In the genomic region with DNA sequence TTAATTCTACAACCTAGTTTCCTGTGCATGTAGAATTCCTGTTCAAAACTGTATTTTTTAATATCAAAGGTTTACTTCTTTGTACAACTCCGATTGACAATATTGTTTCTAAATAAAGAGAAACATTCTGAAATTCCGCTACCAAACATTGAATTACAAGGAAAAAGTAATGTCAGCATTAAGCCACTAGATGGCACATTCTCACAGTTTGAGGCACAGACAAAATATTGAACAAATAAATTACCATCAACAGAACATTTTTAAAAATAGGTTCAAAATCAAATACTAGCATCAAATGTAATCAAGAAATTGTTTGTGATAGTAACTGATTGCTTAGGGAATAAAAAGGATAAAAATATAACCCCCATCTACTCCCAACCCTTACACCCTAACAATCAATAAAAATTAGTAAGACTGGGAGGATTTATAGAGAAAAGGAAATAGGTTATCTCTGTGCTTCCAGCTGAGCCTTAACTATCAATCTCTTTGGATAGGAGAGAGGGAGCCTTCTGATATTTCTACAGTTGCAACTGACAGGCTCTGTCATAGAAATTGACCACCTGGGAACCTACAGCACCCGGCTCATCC, we compare ENCODE assay signal across 8 cellular contexts.
DNase-seq lines count a peak whose midpoint lies in the region; ATAC-seq and TF ChIP-seq lines count a peak whose summit lies in the region.

No MANE protein-coding gene starts in this region.

- H3K27ac ChIP-seq in SK-N-SH (ENCODE audit: low read depth in 2 of 2, low read length in 1 of 2) (no peak overlapping the region), stomach (no peak overlapping the region)

- H3K9me3 Mint-ChIP-seq in Calu3 (ENCODE audit: low read depth, unreplicated experiment), result no peaks in the 10 kb centered on the region

- no peaks in the 10 kb centered on the region for H3F3A ChIP-seq in SK-N-SH (replicated peaks; ENCODE audit: insufficient read depth)

- no peaks in the 10 kb centered on the region for H3K9me2 ChIP-seq in SK-N-SH

- no peaks in the 10 kb centered on the region for H3K36me3 Mint-ChIP-seq in Calu3 (ENCODE audit: insufficient read depth, unreplicated experiment)

- TF ChIP-seq EP300 in SK-N-SH (IDR thresholded peaks at IDR 0.05; ENCODE audit: borderline replicate concordance in 1 of 2, low read depth in 1 of 2, low read length in 1 of 2), result no peak
- TF ChIP-seq EP300 in stomach (IDR thresholded peaks at IDR 0.05), result no peak

- H3K4me1 ChIP-seq in SK-N-SH (ENCODE audit: control insufficient read depth in 1 of 2, insufficient read depth in 2 of 2, low read depth in 1 of 2, low read length in 1 of 2), result peaks cover 0 to 4% of the 10 kb centered on the region in 2 experiments; a peak in 1 of 4 replicates
- H3K4me1 ChIP-seq in stomach, result peaks cover 0 to 11% (median 3%) of the 10 kb centered on the region in 4 donors

- TF ChIP-seq CTCF in Calu3 (IDR thresholded peaks at IDR 0.05; ENCODE audit: unreplicated experiment) (peak; percentile 34), SK-N-SH (IDR thresholded peaks at IDR 0.05) (peak; percentile 99), foreskin fibroblast (IDR thresholded peaks at IDR 0.05; ENCODE audit: low read depth, low read length) (peak; percentile 67), stomach (IDR thresholded peaks at IDR 0.05) (peak in 5 of 7 experiments; percentile 48 to 71 (median 60))

- H3K4me2 ChIP-seq in SK-N-SH, result no peak overlapping the region

- peaks cover 67% of the 10 kb centered on the region for H3K27me3 Mint-ChIP-seq in Calu3 (ENCODE audit: unreplicated experiment)

- no peak overlapping the region for H3K4me3 Mint-ChIP-seq in Calu3 (ENCODE audit: low read depth, unreplicated experiment)

- WGBS in SK-N-SH (ENCODE audit: low lambda C conversion rate), result 26% methylated on average over 3 of the region's 3 CpGs
- 32 to 36% (median 33%) methylated on average over 3 of the region's 3 CpGs for WGBS in stomach, 5 donors

- H3K36me3 ChIP-seq in SK-N-SH (replicated peaks in 1 of 2; ENCODE audit: control insufficient read depth in 1 of 2, insufficient read depth in 2 of 2, low read length in 1 of 2) (no peaks in the 10 kb centered on the region), stomach (no peaks in the 10 kb centered on the region)

- H3K4me3 ChIP-seq in SK-N-SH (ENCODE audit: low read depth in 2 of 2, low read length in 1 of 2) (no peak overlapping the region), foreskin fibroblast (ENCODE audit: low read depth in 1 of 2, low read length in 2 of 2) (no peak overlapping the region), stomach (no peak overlapping the region)

- CTCF ChIA-PET in Calu3 (lab: Charles Lee), result no interaction called here
- CTCF ChIA-PET in SK-N-SH (lab: Yijun Ruan, JAX), result interaction anchor here (0.9 to 8.8 kb wide), 16 partner anchors 9 to 464 kb away, joined by 3 to 55 read pairs (median 6); no protein-coding TSS in a partner anchor

- BruUV-seq in Calu3 (replicated peaks; lab: Mats Ljungman, UMichigan), result no TSS peak

- no peak for ATAC-seq in stimulated activated naive CD8-positive, alpha-beta T cell treated with anti-CD3 and anti-CD28 coated beads, Interleukin-15, Interleukin-2, amounts not matched to agents 100 U/mL and 50 U/mL, for 24 hours
- ATAC-seq in GM21723 (IDR thresholded peaks at IDR 0.05; ENCODE audit: unreplicated experiment) (no peak), GM19023 (IDR thresholded peaks at IDR 0.05; ENCODE audit: unreplicated experiment) (no peak)

- H3K27ac Mint-ChIP-seq in Calu3 (ENCODE audit: unreplicated experiment), result no peak overlapping the region

- H3K27me3 ChIP-seq in SK-N-SH (ENCODE audit: insufficient read depth), result peaks cover 18% of the 10 kb centered on the region; the same call in 1 of the 2 replicates
- peaks cover 0 to 30% (median 14%) of the 10 kb centered on the region in 3 donors for H3K27me3 ChIP-seq in stomach

- POLR2A ChIA-PET in SK-N-SH (lab: Yijun Ruan, JAX), result no interaction called here

- DNase-seq in Calu3, result no peak
- DNase-seq in HT-29 (ENCODE audit: low spot score), result peak; percentile 68
- peak; percentile 48 for DNase-seq in SK-N-SH
- peak; percentile 12 to 63 for DNase-seq in foreskin fibroblast
- no peak for DNase-seq in stomach
- no peak for DNase-seq in stimulated activated naive CD8-positive, alpha-beta T cell treated with anti-CD3 and anti-CD28 coated beads, Interleukin-15, Interleukin-2, amounts not matched to agents 100 U/mL and 50 U/mL, for 24 hours

- no peak overlapping the region for H3K9ac ChIP-seq in SK-N-SH

- H3K9me3 ChIP-seq in SK-N-SH, result no peaks in the 10 kb centered on the region
- no peaks in the 10 kb centered on the region for H3K9me3 ChIP-seq in stomach

- no peaks in the 10 kb centered on the region for H3K79me2 ChIP-seq in SK-N-SH (ENCODE audit: insufficient read depth)

- H3K4me1 Mint-ChIP-seq in Calu3 (ENCODE audit: low read depth, unreplicated experiment), result peaks cover 16% of the 10 kb centered on the region

- peak; percentile 90 for TF ChIP-seq RAD21 in SK-N-SH (IDR thresholded peaks at IDR 0.05; ENCODE audit: low read length)

- H4K20me1 ChIP-seq in SK-N-SH (ENCODE audit: insufficient read depth), result no peaks in the 10 kb centered on the region

- TF ChIP-seq POLR2A in stomach (IDR thresholded peaks at IDR 0.05), result no peak

- H2AFZ ChIP-seq in SK-N-SH (ENCODE audit: low read depth), result peak overlapping the region; percentile 6; the same call in 1 of the 2 replicates

- intact Hi-C loops in Calu3 (cut with micrococcal nuclease; ENCODE audit: unreplicated experiment) (loop anchor here (1.0 to 10.0 kb wide), 3 partner anchors 23 to 458 kb away; no protein-coding TSS in a partner anchor), stomach (cut with DNase I; ENCODE audit: low total_unique reads) (no loop called here)

TF ChIP-seq in SK-N-SH, 30 proteins besides CTCF, POLR2A, EP300 and RAD21:
- peak; percentile 85 for TF ChIP-seq SMC3 (IDR thresholded peaks at IDR 0.05; ENCODE audit: low read depth, low read length)
- TF ChIP-seq, protein P1, sequence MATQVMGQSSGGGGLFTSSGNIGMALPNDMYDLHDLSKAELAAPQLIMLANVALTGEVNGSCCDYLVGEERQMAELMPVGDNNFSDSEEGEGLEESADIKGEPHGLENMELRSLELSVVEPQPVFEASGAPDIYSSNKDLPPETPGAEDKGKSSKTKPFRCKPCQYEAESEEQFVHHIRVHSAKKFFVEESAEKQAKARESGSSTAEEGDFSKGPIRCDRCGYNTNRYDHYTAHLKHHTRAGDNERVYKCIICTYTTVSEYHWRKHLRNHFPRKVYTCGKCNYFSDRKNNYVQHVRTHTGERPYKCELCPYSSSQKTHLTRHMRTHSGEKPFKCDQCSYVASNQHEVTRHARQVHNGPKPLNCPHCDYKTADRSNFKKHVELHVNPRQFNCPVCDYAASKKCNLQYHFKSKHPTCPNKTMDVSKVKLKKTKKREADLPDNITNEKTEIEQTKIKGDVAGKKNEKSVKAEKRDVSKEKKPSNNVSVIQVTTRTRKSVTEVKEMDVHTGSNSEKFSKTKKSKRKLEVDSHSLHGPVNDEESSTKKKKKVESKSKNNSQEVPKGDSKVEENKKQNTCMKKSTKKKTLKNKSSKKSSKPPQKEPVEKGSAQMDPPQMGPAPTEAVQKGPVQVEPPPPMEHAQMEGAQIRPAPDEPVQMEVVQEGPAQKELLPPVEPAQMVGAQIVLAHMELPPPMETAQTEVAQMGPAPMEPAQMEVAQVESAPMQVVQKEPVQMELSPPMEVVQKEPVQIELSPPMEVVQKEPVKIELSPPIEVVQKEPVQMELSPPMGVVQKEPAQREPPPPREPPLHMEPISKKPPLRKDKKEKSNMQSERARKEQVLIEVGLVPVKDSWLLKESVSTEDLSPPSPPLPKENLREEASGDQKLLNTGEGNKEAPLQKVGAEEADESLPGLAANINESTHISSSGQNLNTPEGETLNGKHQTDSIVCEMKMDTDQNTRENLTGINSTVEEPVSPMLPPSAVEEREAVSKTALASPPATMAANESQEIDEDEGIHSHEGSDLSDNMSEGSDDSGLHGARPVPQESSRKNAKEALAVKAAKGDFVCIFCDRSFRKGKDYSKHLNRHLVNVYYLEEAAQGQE (IDR thresholded peaks at IDR 0.05; ENCODE audit: low read depth, low read length), result no peak

Comparison
In these comparisons a context has a peak if more than half of its experiments do, and no peak if none do; other contexts are left out.
1. DNase-seq: peak in HT-29 (single experiment), SK-N-SH (single experiment) and foreskin fibroblast (2 of 2); none in Calu3 (single experiment), stomach (single experiment) and stimulated activated naive CD8-positive, alpha-beta T cell treated with anti-CD3 and anti-CD28 coated beads, Interleukin-15, Interleukin-2, amounts not matched to agents 100 U/mL and 50 U/mL, for 24 hours (single experiment).
2. CTCF ChIP-seq: peak in every context shown above with its lines; median percentile 99 in SK-N-SH; 67 in foreskin fibroblast; 60 in stomach; 34 in Calu3.